Comparison of ENCODE assay signal across 12 cellular contexts in genomic region chr6:3381233-3382065, GRCh38.
DNase-seq lines count a peak whose midpoint lies in the region; ATAC-seq and TF ChIP-seq lines count a peak whose summit lies in the region.
"Had no signal": no experiment of that assay in that cellular context is flagged by ENCODE, and none has a peak within 500 bp of the region (broad histone marks: within the 10 kb centered on the region; RNA-seq: fewer than 3 reads in every experiment).

No MANE protein-coding gene starts in this region.

- POLR2A ChIA-PET in A673 (lab: Charles Lee; ENCODE audit: low non-redundant PET): no interaction called here

- H3K27ac ChIP-seq in 22Rv1: peak overlapping the region; percentile 98
- peak overlapping the region; percentile 29 for H3K27ac ChIP-seq in epithelial cell of prostate
- peak overlapping the region; percentile 72 to 78 for H3K27ac ChIP-seq in mucosa of rectum (ENCODE audit: low read depth in 2 of 2, low read length in 2 of 2)
- no peak overlapping the region for H3K27ac ChIP-seq in A673 (ENCODE audit: low read depth, low read length, poor library complexity, severe bottlenecking)
- no peak overlapping the region for H3K27ac ChIP-seq in MM.1S (ENCODE audit: low read length)

- H3K9ac ChIP-seq in mucosa of rectum (ENCODE audit: low read depth in 1 of 2, low read length in 2 of 2) (peak overlapping the region in 1 of 2 donors; percentile 35), MM.1S (ENCODE audit: low read length) (no peak overlapping the region)

- BruUV-seq in A673 (replicated peaks; lab: Mats Ljungman, UMichigan): no TSS peak

- H3K9me3 ChIP-seq in mucosa of rectum (ENCODE audit: control insufficient read depth in 2 of 2, low read length in 2 of 2) (no peaks in the 10 kb centered on the region), A673 (ENCODE audit: low read depth, low read length, poor library complexity, severe bottlenecking) (no peaks in the 10 kb centered on the region), MM.1S (replicated peaks; ENCODE audit: insufficient read depth, low read length) (no peaks in the 10 kb centered on the region)

- no peak overlapping the region for H3K4me3 ChIP-seq in mucosa of rectum (ENCODE audit: low read length in 2 of 2)
- no peak overlapping the region for H3K4me3 ChIP-seq in A673 (ENCODE audit: low read depth, low read length, poor library complexity, severe bottlenecking)
- H3K4me3 ChIP-seq in MM.1S (ENCODE audit: low read length): no peak overlapping the region

- intact Hi-C loops in A673 (cut with micrococcal nuclease; ENCODE audit: unreplicated experiment): no loop called here

- no peaks in the 10 kb centered on the region for H3K79me2 ChIP-seq in MM.1S (ENCODE audit: low read length)

- H4K20me1 ChIP-seq in MM.1S (ENCODE audit: insufficient read depth, low read length): no peaks in the 10 kb centered on the region

- H2AFZ ChIP-seq in MM.1S (ENCODE audit: low read length): no peak overlapping the region

- peaks cover 3 to 5% of the 10 kb centered on the region in 2 donors for H3K36me3 ChIP-seq in mucosa of rectum (ENCODE audit: control insufficient read depth in 2 of 2, insufficient read depth in 2 of 2, low read length in 2 of 2)
- no peaks in the 10 kb centered on the region for H3K36me3 ChIP-seq in A673 (ENCODE audit: insufficient read depth, low read length, poor library complexity, severe bottlenecking)
- H3K36me3 ChIP-seq in MM.1S (replicated peaks; ENCODE audit: insufficient read depth, low read length): no peaks in the 10 kb centered on the region

- peaks cover 44 to 64% of the 10 kb centered on the region in 2 donors for H3K4me1 ChIP-seq in mucosa of rectum (ENCODE audit: control insufficient read depth in 2 of 2, insufficient read depth in 2 of 2, low read length in 2 of 2)
- no peaks in the 10 kb centered on the region for H3K4me1 ChIP-seq in A673 (ENCODE audit: insufficient read depth, low read length, poor library complexity, severe bottlenecking)
- no peaks in the 10 kb centered on the region for H3K4me1 ChIP-seq in MM.1S (ENCODE audit: low read length)

- TF ChIP-seq CTCF in 22Rv1 (IDR thresholded peaks at IDR 0.05) (no peak), A673 (conservative IDR thresholded peaks at IDR 0.05; ENCODE audit: low read depth, low read length) (no peak), MM.1S (IDR thresholded peaks at IDR 0.05; ENCODE audit: low read length) (no peak)

- DNase-seq in NCI-H1694 treated with DMSO at 0.1 percent for 48 hours (lab: John Stamatoyannopoulos, UW): peak; percentile 8
- DNase-seq in epithelial cell of prostate (ENCODE audit: low read depth, low spot score): no peak
- no peak for DNase-seq in A673 (ENCODE audit: low spot score)
- no peak for DNase-seq in NCI-H2227 (lab: John Stamatoyannopoulos, UW; ENCODE audit: unreplicated experiment)
- DNase-seq in MM.1S: no peak
- DNase-seq: activated CD4-positive, alpha-beta T cell treated with anti-CD3 and anti-CD28 coated beads, Interleukin-2, amount 10 ng/mL, durations not matched to agents 24 days and 14 days; activated gamma-delta T cell treated with Interleukin-2 at 50 U/mL for 16 hours; immature natural killer cell; naive B cell had no signal

- H3K9me2 ChIP-seq in MM.1S (replicated peaks; ENCODE audit: insufficient read depth, low read length): no peaks in the 10 kb centered on the region

- no peak overlapping the region for H3K4me2 ChIP-seq in MM.1S (ENCODE audit: low read depth, low read length)

- H3K27me3 ChIP-seq in mucosa of rectum (ENCODE audit: control insufficient read depth in 2 of 2, insufficient read depth in 2 of 2, low read length in 2 of 2) (no peaks in the 10 kb centered on the region), A673 (replicated peaks; ENCODE audit: insufficient read depth, low read depth, low read length, poor library complexity) (no peaks in the 10 kb centered on the region), MM.1S (replicated peaks; ENCODE audit: insufficient read depth, low read length) (no peaks in the 10 kb centered on the region)

- no peak for ATAC-seq in GM19395 (IDR thresholded peaks at IDR 0.05; ENCODE audit: unreplicated experiment)

- CTCF ChIA-PET in A673 (lab: Charles Lee): no interaction called here

- no peaks in the 10 kb centered on the region for H3F3A ChIP-seq in MM.1S (ENCODE audit: insufficient read depth, low read length)

Comparison
In these comparisons a context has a peak if more than half of its experiments do, and no peak if none do; other contexts are left out.
1. H3K27ac ChIP-seq: peak in 22Rv1 (single experiment), epithelial cell of prostate (single experiment) and mucosa of rectum (2 of 2); none in A673 (single experiment) and MM.1S (single experiment).